13 cellular contexts compared by ENCODE assay signal in genomic region chr5:158463971-158464370, GRCh38.
DNase-seq lines count a peak whose midpoint lies in the region; ATAC-seq and TF ChIP-seq lines count a peak whose summit lies in the region.
"Had no signal": no experiment of that assay in that cellular context is flagged by ENCODE, and none has a peak within 500 bp of the region (broad histone marks: within the 10 kb centered on the region; RNA-seq: fewer than 3 reads in every experiment).

No MANE protein-coding gene starts in this region.

- no peak overlapping the region for H3K4ac ChIP-seq in IMR-90 (ENCODE audit: low read depth, low read length)

- no peak overlapping the region for H3K4me3 Mint-ChIP-seq in nephron
- no peak overlapping the region for H3K4me3 Mint-ChIP-seq in nephron progenitor cell
- H3K4me3 Mint-ChIP-seq in chondrocyte (ENCODE audit: unreplicated experiment) = no peak overlapping the region

- no peak for TF ChIP-seq POLR2A in IMR-90 (IDR thresholded peaks at IDR 0.05; ENCODE audit: low read depth, low read length)

- no peak overlapping the region for H3K4me2 ChIP-seq in IMR-90 (ENCODE audit: low read depth, low read length)

- no peak overlapping the region for H2AK9ac ChIP-seq in IMR-90 (replicated peaks; ENCODE audit: low read depth, low read length, poor library complexity)

- H3K4me1 ChIP-seq in IMR-90 (ENCODE audit: control insufficient read depth, insufficient read depth, low read length) = no peaks in the 10 kb centered on the region
- H3K4me1 ChIP-seq: esophagus squamous epithelium, parathyroid adenoma had no signal

- no peaks in the 10 kb centered on the region for H3K9me1 ChIP-seq in IMR-90 (ENCODE audit: insufficient read depth, low read length)

- CTCF ChIA-PET in IMR-90 (lab: Yijun Ruan, JAX) = no interaction called here

- H2AFZ ChIP-seq in IMR-90 (replicated peaks; ENCODE audit: low read length, poor library complexity) = no peak overlapping the region
- H2AFZ ChIP-seq: parathyroid adenoma had no signal

- H3K14ac ChIP-seq in IMR-90 (replicated peaks; ENCODE audit: low read depth, low read length) = no peak overlapping the region

- H3K27ac ChIP-seq in IMR-90 (ENCODE audit: insufficient read depth, low read length) = no peak overlapping the region
- H3K27ac ChIP-seq in dorsolateral prefrontal cortex = no peak overlapping the region
- H3K27ac ChIP-seq: body of pancreas, parathyroid adenoma had no signal

- dilution Hi-C loops in IMR-90 (cut with HindIII; ENCODE audit: low sequenced_read_pairs, unreplicated experiment) = no loop called here

- peak; percentile 50 for DNase-seq in AG20443 (ENCODE audit: low spot score)
- peak; percentile 10 for DNase-seq in IMR-90
- peak; percentile 59 to 83 for DNase-seq in cardiac fibroblast (ENCODE audit: low read depth in 2 of 2)
- DNase-seq in dorsolateral prefrontal cortex = no peak
- DNase-seq in nephron progenitor cell = no peak
- DNase-seq in chondrocyte (ENCODE audit: low spot score) = no peak
- DNase-seq: activated CD8-positive, alpha-beta memory T cell treated with anti-CD3 and anti-CD28 coated beads for 24 hours; esophagus squamous epithelium; SHP77 treated with DMSO at 0.1 percent for 48 hours had no signal

- ATAC-seq in IMR-90 (ENCODE audit: low read depth) = no peak
- no peak for ATAC-seq in GM21447 (IDR thresholded peaks at IDR 0.05; ENCODE audit: unreplicated experiment)
- ATAC-seq: body of pancreas had no signal

- H4K20me1 ChIP-seq in IMR-90 (ENCODE audit: insufficient read depth, low read length) = no peaks in the 10 kb centered on the region

- H3K79me1 ChIP-seq in IMR-90 (ENCODE audit: low read depth in 1 of 2, low read length in 2 of 2) = no peaks in the 10 kb centered on the region

- WGBS in IMR-90 (ENCODE audit: extremely low coverage in 2 of 2, insufficient read length in 1 of 2), 2 experiments = no CpG with 5 or more reads among the region's 4 CpGs

- no peaks in the 10 kb centered on the region for H3K9me3 ChIP-seq in IMR-90 (ENCODE audit: control insufficient read depth, insufficient read depth, low read length)
- H3K9me3 ChIP-seq: body of pancreas, esophagus squamous epithelium had no signal

- no peak overlapping the region for H3K4me3 ChIP-seq in IMR-90 (ENCODE audit: insufficient read depth, low read depth, low read length)
- H3K4me3 ChIP-seq in cardiac fibroblast (replicated peaks in 1 of 2; ENCODE audit: low read depth in 2 of 2, low read length in 2 of 2) = no peak overlapping the region
- no peak overlapping the region for H3K4me3 ChIP-seq in dorsolateral prefrontal cortex
- H3K4me3 ChIP-seq: body of pancreas, esophagus squamous epithelium had no signal

- no peak overlapping the region for H2AK5ac ChIP-seq in IMR-90 (ENCODE audit: low read depth, low read length)

- H2BK15ac ChIP-seq in IMR-90 (ENCODE audit: low read depth, low read length) = no peak overlapping the region

- H3K36me3 ChIP-seq in IMR-90 (ENCODE audit: control insufficient read depth, insufficient read depth, low read length) = no peaks in the 10 kb centered on the region
- H3K36me3 ChIP-seq: esophagus squamous epithelium had no signal

- TF ChIP-seq RAD21 in IMR-90 (IDR thresholded peaks at IDR 0.05; ENCODE audit: low read length) = no peak

- TF ChIP-seq CTCF in IMR-90 (conservative IDR thresholded peaks at IDR 0.05; ENCODE audit: low read depth, low read length) = no peak
- no peak for TF ChIP-seq CTCF in cardiac fibroblast (IDR thresholded peaks at IDR 0.05; ENCODE audit: low read depth, low read length)
- TF ChIP-seq CTCF in nephron (IDR thresholded peaks at IDR 0.05; ENCODE audit: unreplicated experiment in 3 of 3) = no peak
- TF ChIP-seq CTCF in dorsolateral prefrontal cortex (IDR thresholded peaks at IDR 0.05 in 54 of 56, conservative IDR thresholded peaks at IDR 0.05 in 2 of 56; ENCODE audit: low read depth in 1 of 56, partially characterized antibody in 56 of 56) = no peak
- TF ChIP-seq CTCF in nephron progenitor cell (IDR thresholded peaks at IDR 0.05) = no peak
- TF ChIP-seq CTCF in chondrocyte (IDR thresholded peaks at IDR 0.05) = no peak

- no peak overlapping the region for H3K56ac ChIP-seq in IMR-90 (ENCODE audit: extremely low read depth, insufficient read depth, low read length)

- no peak overlapping the region for H2BK120ac ChIP-seq in IMR-90 (ENCODE audit: low read depth, low read length)

- intact Hi-C loops in IMR-90 (cut with micrococcal nuclease) = no loop called here
- intact Hi-C loops in dorsolateral prefrontal cortex (cut with DNase I) = no loop called here

- no peak overlapping the region for H3K18ac ChIP-seq in IMR-90 (ENCODE audit: low read depth, low read length)

- no peak overlapping the region for H4K91ac ChIP-seq in IMR-90 (ENCODE audit: insufficient read depth, low read depth, low read length)

- no peak overlapping the region for H2BK20ac ChIP-seq in IMR-90 (ENCODE audit: low read depth, low read length)

- H3K9me3 Mint-ChIP-seq in nephron (peaks cover 2% of the 10 kb centered on the region), nephron progenitor cell (no peaks in the 10 kb centered on the region), chondrocyte (ENCODE audit: low read depth) (peaks cover 4% of the 10 kb centered on the region)

- no peak overlapping the region for H4K8ac ChIP-seq in IMR-90 (ENCODE audit: low read depth in 2 of 2, low read length in 2 of 2)

- BruUV-seq in IMR-90 (replicated peaks; lab: Mats Ljungman, UMichigan) = no TSS peak

- H4K5ac ChIP-seq in IMR-90 (ENCODE audit: low read depth, low read length) = no peak overlapping the region

- H3K4me1 Mint-ChIP-seq in nephron (peaks cover 53% of the 10 kb centered on the region), nephron progenitor cell (no peaks in the 10 kb centered on the region), chondrocyte (ENCODE audit: low read depth) (no peaks in the 10 kb centered on the region)

- H2BK5ac ChIP-seq in IMR-90 (ENCODE audit: low read depth, low read length, poor library complexity, severe bottlenecking) = no peak overlapping the region

- POLR2A ChIA-PET in IMR-90 (lab: Charles Lee; ENCODE audit: unreplicated experiment) = no interaction called here

- no peaks in the 10 kb centered on the region for H3K36me3 Mint-ChIP-seq in nephron (ENCODE audit: low read depth)
- no peaks in the 10 kb centered on the region for H3K36me3 Mint-ChIP-seq in nephron progenitor cell (ENCODE audit: low read depth)
- H3K36me3 Mint-ChIP-seq in chondrocyte (ENCODE audit: low read depth) = no peaks in the 10 kb centered on the region

- in situ Hi-C loops in IMR-90 (cut with MboI; ENCODE audit: low sequenced_read_pairs) = no loop called here

- H3K27me3 ChIP-seq in IMR-90 (ENCODE audit: control insufficient read depth, insufficient read depth, low read length) (peaks cover 2% of the 10 kb centered on the region; the same call in 1 of the 2 replicates), dorsolateral prefrontal cortex (no peaks in the 10 kb centered on the region)
- H3K27me3 ChIP-seq: body of pancreas, esophagus squamous epithelium had no signal

- H3K27ac Mint-ChIP-seq in nephron = peak overlapping the region in 2 of 3 experiments; percentile 52 to 81
- no peak overlapping the region for H3K27ac Mint-ChIP-seq in nephron progenitor cell
- H3K27ac Mint-ChIP-seq in chondrocyte (ENCODE audit: unreplicated experiment) = no peak overlapping the region

- H3K27me3 Mint-ChIP-seq in nephron (ENCODE audit: low read depth) (no peaks in the 10 kb centered on the region), nephron progenitor cell (ENCODE audit: low read depth, poor library complexity) (peaks cover 20% of the 10 kb centered on the region), chondrocyte (ENCODE audit: low read depth) (no peaks in the 10 kb centered on the region)

- no peak overlapping the region for H3K9ac ChIP-seq in IMR-90 (ENCODE audit: low read depth, low read length)
- H3K9ac ChIP-seq: parathyroid adenoma had no signal

- no peak overlapping the region for H3K23ac ChIP-seq in IMR-90 (ENCODE audit: low read depth, low read length)

TF ChIP-seq in IMR-90, 13 proteins besides CTCF, POLR2A, EP300 and RAD21:
- TF ChIP-seq USF2 (IDR thresholded peaks at IDR 0.05; ENCODE audit: low read depth, low read length) (no peak), RFX5 (IDR thresholded peaks at IDR 0.05; ENCODE audit: low read depth, low read length) (no peak), CEBPB (IDR thresholded peaks at IDR 0.05; ENCODE audit: low read depth, low read length) (peak; percentile 15; the same call in 1 of the 2 replicates)

Comparison
In these comparisons a context has a peak if more than half of its experiments do, and no peak if none do; other contexts are left out.
1. DNase-seq: peak in AG20443 (single experiment), IMR-90 (single experiment) and cardiac fibroblast (2 of 2); none in dorsolateral prefrontal cortex (0 of 10), nephron progenitor cell (single experiment) and chondrocyte (single experiment).
2. H3K27ac Mint-ChIP-seq: peak in nephron (2 of 3); none in nephron progenitor cell (single experiment) and chondrocyte (single experiment).